ENCODE assay signal across 8 cellular contexts in genomic region chr3:161372321-161373260, GRCh38. TPM values are rescaled to one million over a fixed set of nuclear protein-coding genes. Genes with fewer than 3 reads are reported as not detected.
DNase-seq lines count a peak whose midpoint lies in the region; ATAC-seq and TF ChIP-seq lines count a peak whose summit lies in the region.

No MANE protein-coding gene starts in this region.

- no peak overlapping the region for H2AK5ac ChIP-seq in mesendoderm (ENCODE audit: low read length)

- H3K4ac ChIP-seq in mesendoderm (ENCODE audit: low read depth, low read length), result no peak overlapping the region

- H3K18ac ChIP-seq in mesendoderm (ENCODE audit: low read length), result peak overlapping the region; percentile 24

- peak overlapping the region; percentile 89 for H3K4me2 ChIP-seq in mesendoderm (ENCODE audit: low read length)

- H3K23ac ChIP-seq in mesendoderm (ENCODE audit: low read length), result no peak overlapping the region

- H3K27ac Mint-ChIP-seq in endothelial cell (ENCODE audit: unreplicated experiment), result no peak overlapping the region

- no peaks in the 10 kb centered on the region for H3K4me1 ChIP-seq in mesendoderm (ENCODE audit: control insufficient read depth, low read depth, low read length)

- H3K27me3 ChIP-seq in MG63 (peaks cover 34% of the 10 kb centered on the region), mesendoderm (ENCODE audit: insufficient read depth, low read length, poor library complexity) (no peaks in the 10 kb centered on the region)

- H4K5ac ChIP-seq in mesendoderm (ENCODE audit: low read length), result no peak overlapping the region

- TF ChIP-seq CTCF in endothelial cell (IDR thresholded peaks at IDR 0.05; ENCODE audit: unreplicated experiment), result no peak

- no peaks in the 10 kb centered on the region for H3K79me1 ChIP-seq in mesendoderm (ENCODE audit: low read length)

- DNase-seq in ELF-1 (ENCODE audit: low read depth, low spot score) (peak; percentile 48), MG63 (peak; percentile 34), endothelial cell (ENCODE audit: low spot score) (peak; percentile 43), mesendoderm (peak; percentile 75), superior temporal gyrus (ENCODE audit: extremely low spot score) (peak; percentile 67), CD1c-positive myeloid dendritic cell (ENCODE audit: extremely low spot score) (no peak)
- DNase-seq in activated CD4-positive, alpha-beta T cell treated with anti-CD3 and anti-CD28 coated beads for 48 hours, result peak; percentile 18

- peak; percentile 58 for ATAC-seq in GM21723 (IDR thresholded peaks at IDR 0.05; ENCODE audit: unreplicated experiment)

- H3K79me2 ChIP-seq in mesendoderm (ENCODE audit: control insufficient read depth, insufficient read depth, low read length), result no peaks in the 10 kb centered on the region

- no peak overlapping the region for H4K8ac ChIP-seq in mesendoderm (ENCODE audit: low read depth, low read length)

- H3K56ac ChIP-seq in mesendoderm (ENCODE audit: low read length), result peak overlapping the region; percentile 82

- no peak overlapping the region for H2BK120ac ChIP-seq in mesendoderm (ENCODE audit: low read depth, low read length)

- WGBS in mesendoderm (ENCODE audit: extremely low coverage, insufficient coverage, low lambda C conversion rate), result no CpG with 5 or more reads among the region's 55 CpGs

- peak overlapping the region; percentile 62 for H3K9ac ChIP-seq in mesendoderm (ENCODE audit: low read length)

- H2BK15ac ChIP-seq in mesendoderm (replicated peaks; ENCODE audit: low read depth), result no peak overlapping the region

- no peaks in the 10 kb centered on the region for H3K9me3 ChIP-seq in MG63

- no peak overlapping the region for H3K27ac ChIP-seq in mesendoderm (ENCODE audit: low read depth, low read length)

- H3K4me1 Mint-ChIP-seq in endothelial cell (ENCODE audit: unreplicated experiment), result peaks cover 9% of the 10 kb centered on the region

- no peaks in the 10 kb centered on the region for H3K36me3 ChIP-seq in MG63
- no peaks in the 10 kb centered on the region for H3K36me3 ChIP-seq in mesendoderm (ENCODE audit: control insufficient read depth, insufficient read depth, low read length)

- H3K4me3 Mint-ChIP-seq in endothelial cell (ENCODE audit: unreplicated experiment), result peak overlapping the region; percentile 83

- peak overlapping the region; percentile 45 for H3K4me3 ChIP-seq in MG63
- peak overlapping the region; percentile 32 for H3K4me3 ChIP-seq in mesendoderm (ENCODE audit: low read length)

- peaks cover 9% of the 10 kb centered on the region for H3K27me3 Mint-ChIP-seq in endothelial cell (ENCODE audit: unreplicated experiment)

- no peak overlapping the region for H2BK5ac ChIP-seq in mesendoderm (ENCODE audit: low read length)

- no peaks in the 10 kb centered on the region for H3K36me3 Mint-ChIP-seq in endothelial cell (ENCODE audit: low read depth, unreplicated experiment)

- no peaks in the 10 kb centered on the region for H3K9me3 Mint-ChIP-seq in endothelial cell (ENCODE audit: unreplicated experiment)

RNA-seq across cellular contexts. Expression of gene SPTSSB, which starts 1.3 kb away (rescaled TPM):
- not detected in 2 replicates for total RNA-seq in MG63 (2014; rRNA removed; shearing (Covaris generic); ENCODE audit: low replicate concordance)
- not detected for total RNA-seq in endothelial cell (ENCODE audit: unreplicated experiment)
- 3.2 TPM for polyA plus RNA-seq in mesendoderm (2013, experiment 1 of 2)
- polyA plus RNA-seq in mesendoderm (2013, experiment 2 of 2), result 2.3 TPM
